8 cellular contexts compared by ENCODE assay signal in genomic region chr14:59465570-59466150, GRCh38. TPM values are rescaled to one million over a fixed set of nuclear protein-coding genes. Genes with fewer than 3 reads are reported as not detected.
DNase-seq lines count a peak whose midpoint lies in the region; ATAC-seq and TF ChIP-seq lines count a peak whose summit lies in the region.

No MANE protein-coding gene starts in this region.

- CTCF ChIA-PET in Calu3 (lab: Charles Lee), result no interaction called here
- CTCF ChIA-PET in GM10248 (lab: Yijun Ruan, JAX), result interaction anchor here (0.8 to 2.3 kb wide), 3 partner anchors 15 to 41 kb away, joined by 3 to 6 read pairs (median 4); partner anchors contain the start of genes JKAMP and L3HYPDH

- no peak for TF ChIP-seq CTCF in Calu3 (IDR thresholded peaks at IDR 0.05; ENCODE audit: unreplicated experiment)
- no peak for TF ChIP-seq CTCF in foreskin fibroblast (IDR thresholded peaks at IDR 0.05; ENCODE audit: low read depth, low read length)
- no peak for TF ChIP-seq CTCF in psoas muscle (IDR thresholded peaks at IDR 0.05)
- TF ChIP-seq CTCF in GM10248 (IDR thresholded peaks at IDR 0.05; ENCODE audit: control extremely low read depth, extremely low read depth, low read depth, missing control alignments), result no peak

- no peaks in the 10 kb centered on the region for H3K4me1 Mint-ChIP-seq in Calu3 (ENCODE audit: low read depth, unreplicated experiment)
- H3K4me1 Mint-ChIP-seq in T-helper 2 cell treated with Interferon-gamma antibody and Interleukin-4, amounts not matched to agents 5 μg/mL and 100 μg/mL, for 36 hours (ENCODE audit: low read depth), result peaks cover 6% of the 10 kb centered on the region

- WGBS in psoas muscle, 3 donors, result 71 to 76% (median 73%) methylated on average over 10 of the region's 10 CpGs

- no peak overlapping the region for H3K27ac ChIP-seq in psoas muscle

- DNase-seq in Calu3 (no peak), foreskin fibroblast (no peak), psoas muscle (no peak), NCI-H69 (lab: John Stamatoyannopoulos, UW) (no peak), GM10248 (ENCODE audit: extremely low spot score) (no peak)
- DNase-seq in T-helper 2 cell treated with Interferon-gamma antibody and Interleukin-4, amounts not matched to agents 5 μg/mL and 100 μg/mL, for 36 hours (ENCODE audit: low spot score), result no peak
- DNase-seq in activated CD4-positive, CD25-positive, alpha-beta regulatory T cell treated with anti-CD3 and anti-CD28 coated beads, Interleukin-2, amount 50 U/mL, for 72 hours, result no peak

- peaks cover 6% of the 10 kb centered on the region for H3K4me1 ChIP-seq in psoas muscle

- H3K36me3 Mint-ChIP-seq in Calu3 (ENCODE audit: insufficient read depth, unreplicated experiment), result peaks cover 12% of the 10 kb centered on the region
- peaks cover 2% of the 10 kb centered on the region for H3K36me3 Mint-ChIP-seq in T-helper 2 cell treated with Interferon-gamma antibody and Interleukin-4, amounts not matched to agents 5 μg/mL and 100 μg/mL, for 36 hours (ENCODE audit: low read depth)

- no peaks in the 10 kb centered on the region for H3K9me3 ChIP-seq in psoas muscle

- H3K4me3 Mint-ChIP-seq in Calu3 (ENCODE audit: low read depth, unreplicated experiment), result peak overlapping the region; percentile 78
- H3K4me3 Mint-ChIP-seq in T-helper 2 cell treated with Interferon-gamma antibody and Interleukin-4, amounts not matched to agents 5 μg/mL and 100 μg/mL, for 36 hours, result peak overlapping the region; percentile 78

- peaks cover 0 to 37% of the 10 kb centered on the region in 2 donors for H3K36me3 ChIP-seq in psoas muscle (ENCODE audit: insufficient read depth in 1 of 2, low read depth in 1 of 2)

- intact Hi-C loops in Calu3 (cut with micrococcal nuclease; ENCODE audit: unreplicated experiment) (no loop called here), psoas muscle (cut with DNase I) (no loop called here)

- no peak overlapping the region for H3K27ac Mint-ChIP-seq in Calu3 (ENCODE audit: unreplicated experiment)
- no peak overlapping the region for H3K27ac Mint-ChIP-seq in T-helper 2 cell treated with Interferon-gamma antibody and Interleukin-4, amounts not matched to agents 5 μg/mL and 100 μg/mL, for 36 hours

- BruUV-seq in Calu3 (replicated peaks; lab: Mats Ljungman, UMichigan), result no TSS peak

- peak overlapping the region; percentile 46 to 63 for H3K4me3 ChIP-seq in foreskin fibroblast (ENCODE audit: low read depth in 1 of 2, low read length in 2 of 2)
- H3K4me3 ChIP-seq in psoas muscle, result peak overlapping the region; percentile 80

- H3K27me3 Mint-ChIP-seq in Calu3 (ENCODE audit: unreplicated experiment), result no peaks in the 10 kb centered on the region
- H3K27me3 Mint-ChIP-seq in T-helper 2 cell treated with Interferon-gamma antibody and Interleukin-4, amounts not matched to agents 5 μg/mL and 100 μg/mL, for 36 hours (ENCODE audit: low read depth), result peaks cover 8% of the 10 kb centered on the region

- POLR2A ChIA-PET in GM10248 (lab: Yijun Ruan, JAX), result no interaction called here

- H3K27me3 ChIP-seq in psoas muscle (ENCODE audit: insufficient read depth in 3 of 3, low read length in 2 of 3), result no peaks in the 10 kb centered on the region

- ATAC-seq in psoas muscle (no peak), HG03442 (IDR thresholded peaks at IDR 0.05; ENCODE audit: unreplicated experiment) (no peak)

- no peaks in the 10 kb centered on the region for H3K9me3 Mint-ChIP-seq in Calu3 (ENCODE audit: low read depth, unreplicated experiment)
- no peaks in the 10 kb centered on the region for H3K9me3 Mint-ChIP-seq in T-helper 2 cell treated with Interferon-gamma antibody and Interleukin-4, amounts not matched to agents 5 μg/mL and 100 μg/mL, for 36 hours

RNA-seq across cellular contexts. Expression of gene GPR135, which starts 0.5 kb away (rescaled TPM):
- total RNA-seq in Calu3 (2022) (5.5 and 6.3 TPM in 2 replicates), psoas muscle (1 to 10 TPM; 1.7 to 2.7 (median 1.8) TPM)
- polyA plus RNA-seq in psoas muscle, result 1 to 10 TPM in 2 of 3 donors, under 1 TPM in 1; 0.84 to 1.6 (median 1.3) TPM

RNA-seq across cellular contexts. Expression of gene L3HYPDH, which starts 18.5 kb away (rescaled TPM):
- total RNA-seq in Calu3 (2022) (27.3 and 28.4 TPM in 2 replicates), psoas muscle (10 to 100 TPM; 10.9 to 20.4 (median 11.8) TPM)
- polyA plus RNA-seq in psoas muscle, result 10 to 100 TPM in 2 of 3 donors, 1 to 10 TPM in 1; 5.7 to 23.7 (median 14.5) TPM

RNA-seq across cellular contexts. Expression of gene JKAMP, which starts 18.7 kb away (rescaled TPM):
- total RNA-seq in Calu3 (2022), result 48.9 and 49.4 TPM in 2 replicates
- 10 to 100 TPM; 11.6 to 26.2 (median 16.0) TPM for total RNA-seq in psoas muscle
- polyA plus RNA-seq in psoas muscle, result 10 to 100 TPM; 19.4 to 38.5 (median 37.3) TPM
